ENCODE assay signal across 22 cellular contexts in the genomic region with DNA sequence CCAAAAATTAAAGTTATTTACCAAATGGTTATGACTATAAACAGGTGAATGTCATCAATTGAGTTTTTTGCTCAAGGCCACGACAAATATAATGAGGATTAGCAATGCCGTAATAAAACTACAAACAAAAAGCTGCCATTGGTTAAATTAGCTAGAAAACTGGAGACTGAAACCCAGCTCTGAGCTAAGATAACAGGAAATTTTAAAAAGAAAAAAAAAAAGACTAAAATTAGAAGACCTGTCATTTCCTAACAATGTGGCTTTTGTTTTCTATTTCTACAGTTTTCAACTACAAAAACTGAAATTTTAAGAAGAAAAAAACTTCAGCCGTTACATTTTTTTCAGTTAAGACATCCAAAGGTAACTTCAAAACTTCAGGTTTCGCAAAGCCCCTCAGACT. TPM values are rescaled to one million over a fixed set of nuclear protein-coding genes. Genes with fewer than 3 reads are reported as not detected.
DNase-seq lines count a peak whose midpoint lies in the region; ATAC-seq, FAIRE-seq and TF ChIP-seq lines count a peak whose summit lies in the region.
"Had no signal": no experiment of that assay in that cellular context is flagged by ENCODE, and none has a peak within 500 bp of the region (broad histone marks: within the 10 kb centered on the region; RNA-seq: fewer than 3 reads in every experiment).

No MANE protein-coding gene starts in this region.

- no peaks in the 10 kb centered on the region for H3K9me2 ChIP-seq in PC-3 (replicated peaks; ENCODE audit: low read length)

- FAIRE-seq in A549 (lab: Jason Lieb, UNC): peak; percentile 54
- FAIRE-seq: endothelial cell of umbilical vein had no signal

- POLR2A ChIA-PET in A549 (lab: Yijun Ruan, JAX) (interaction anchor here (0.6 to 3.3 kb wide), 2 partner anchors 10 to 260 kb away, joined by 3 to 24 read pairs; a partner anchor contains a TSS), PC-3 (lab: Charles Lee; ENCODE audit: unreplicated experiment) (interaction anchor here (0.7 kb wide), 1 partner anchor 29 kb away, joined by 4 read pairs; no protein-coding TSS in a partner anchor)
- POLR2A ChIA-PET in CD8-positive, alpha-beta T cell (lab: Charles Lee): interaction anchor here (0.6 to 3.6 kb wide), 7 partner anchors 9 to 308 kb away, joined by 3 to 30 read pairs (median 4); a partner anchor contains a TSS

- H3K36me3 Mint-ChIP-seq in CD8-positive, alpha-beta T cell: no peaks in the 10 kb centered on the region
- H3K36me3 Mint-ChIP-seq in activated naive CD8-positive, alpha-beta T cell treated with anti-CD3 and anti-CD28 coated beads, Interleukin-2, amount 50 U/mL, for 24 hours (ENCODE audit: low read depth): no peaks in the 10 kb centered on the region
- H3K36me3 Mint-ChIP-seq: type B pancreatic cell had no signal

- H3K4me1 ChIP-seq in A549: no peaks in the 10 kb centered on the region
- peaks cover 67% of the 10 kb centered on the region for H3K4me1 ChIP-seq in CD8-positive, alpha-beta T cell (ENCODE audit: insufficient read depth, low read length)
- H3K4me1 ChIP-seq in PC-3 (ENCODE audit: insufficient read depth, low read length): no peaks in the 10 kb centered on the region
- H3K4me1 ChIP-seq: BE2C, sigmoid colon had no signal

- no peaks in the 10 kb centered on the region for H3K9me3 ChIP-seq in A549
- H3K9me3 ChIP-seq in CD8-positive, alpha-beta T cell (ENCODE audit: low read length): no peaks in the 10 kb centered on the region
- H3K9me3 ChIP-seq in PC-3 (ENCODE audit: low read length): no peaks in the 10 kb centered on the region
- H3K9me3 ChIP-seq: BE2C, sigmoid colon had no signal

- H3K27ac ChIP-seq in A549 (no peak overlapping the region), PC-3 (ENCODE audit: low read length) (no peak overlapping the region)
- peak overlapping the region; percentile 52 for H3K27ac ChIP-seq in CD8-positive, alpha-beta T cell (ENCODE audit: low read depth, low read length)
- H3K27ac ChIP-seq: sigmoid colon had no signal

- ATAC-seq in A549 (no peak), HG03565 (IDR thresholded peaks at IDR 0.05; ENCODE audit: unreplicated experiment) (peak; percentile 32), GM21423 (IDR thresholded peaks at IDR 0.05; ENCODE audit: unreplicated experiment) (no peak), PC-3 (no peak)
- no peak for ATAC-seq in CD8-positive, alpha-beta T cell
- no peak for ATAC-seq in activated naive CD8-positive, alpha-beta T cell treated with anti-CD3 and anti-CD28 coated beads, Interleukin-2, amount 50 U/mL, for 24 hours

- DNase-seq in A549 (ENCODE audit: low read depth in 1 of 2, low spot score in 1 of 2): no peak
- no peak for DNase-seq in CD8-positive, alpha-beta T cell
- DNase-seq in activated naive CD8-positive, alpha-beta T cell treated with anti-CD3 and anti-CD28 coated beads, Interleukin-2, amount 50 U/mL, for 24 hours: no peak
- no peak for DNase-seq in NCI-H2171 treated with DMSO at 0.1 percent for 48 hours (lab: John Stamatoyannopoulos, UW)
- no peak for DNase-seq in PC-3
- no peak for DNase-seq in stimulated activated CD8-positive, alpha-beta memory T cell treated with anti-CD3 and anti-CD28 coated beads, Interleukin-4, amount 100 ng/mL, for 48 hours
- DNase-seq: amniotic stem cell; BE2C; DND-41; HCEC 1CT; KG1; mammary epithelial cell; NCI-H1417 treated with DMSO at 0.1 percent for 48 hours; NCI-H2227 treated with DMSO at 0.1 percent for 48 hours; SHP77 treated with DMSO at 0.1 percent for 48 hours; sigmoid colon; stimulated activated CD4-positive, alpha-beta T cell treated with anti-CD3 and anti-CD28 coated beads, Interleukin-4, amount 100 ng/mL, for 1 hour had no signal

- intact Hi-C loops in CD8-positive, alpha-beta T cell (cut with DNase I, micrococcal nuclease): loop anchor here in 1 of 2 experiments (1.0 kb wide), 1 partner anchor 10 kb away; no protein-coding TSS in a partner anchor
- intact Hi-C loops in PC-3 (cut with micrococcal nuclease): no loop called here

- H3F3A ChIP-seq in PC-3 (ENCODE audit: low read length, unreplicated experiment): no peaks in the 10 kb centered on the region

- TF ChIP-seq CTCF in A549 (IDR thresholded peaks at IDR 0.05): no peak
- no peak for TF ChIP-seq CTCF in CD8-positive, alpha-beta T cell (IDR thresholded peaks at IDR 0.05)
- TF ChIP-seq CTCF in PC-3 (conservative IDR thresholded peaks at IDR 0.05; ENCODE audit: low read depth, low read length): no peak

- no peaks in the 10 kb centered on the region for H3K27me3 ChIP-seq in CD8-positive, alpha-beta T cell (ENCODE audit: insufficient read depth, low read length)
- H3K27me3 ChIP-seq in PC-3 (ENCODE audit: low read length): no peaks in the 10 kb centered on the region
- H3K27me3 ChIP-seq: sigmoid colon had no signal

- 82% methylated on average over 4 of the region's 4 CpGs for WGBS in A549 (ENCODE audit: missing lambda C conversion rate)

- no peaks in the 10 kb centered on the region for H3K36me3 ChIP-seq in CD8-positive, alpha-beta T cell (ENCODE audit: insufficient read depth, low read length)
- 0 out of 2 replicates have a peak, but pooled peaks cover 2% of the 10 kb centered on the region for H3K36me3 ChIP-seq in PC-3 (ENCODE audit: low read depth, low read length)
- H3K36me3 ChIP-seq: BE2C had no signal

- CTCF ChIA-PET in A549 (lab: Yijun Ruan, JAX) (interaction anchor here (1.2 to 4.2 kb wide), 6 partner anchors 9 to 39 kb away, joined by 3 to 28 read pairs (median 10); a partner anchor contains a TSS), PC-3 (lab: Charles Lee) (no interaction called here)
- CTCF ChIA-PET in CD8-positive, alpha-beta T cell (lab: Charles Lee): interaction anchor here (0.6 to 3.8 kb wide), 8 partner anchors 9 to 86 kb away, joined by 3 to 21 read pairs (median 8); a partner anchor contains a TSS

- no peaks in the 10 kb centered on the region for H3K27me3 Mint-ChIP-seq in CD8-positive, alpha-beta T cell (ENCODE audit: low read depth)
- no peaks in the 10 kb centered on the region for H3K27me3 Mint-ChIP-seq in activated naive CD8-positive, alpha-beta T cell treated with anti-CD3 and anti-CD28 coated beads, Interleukin-2, amount 50 U/mL, for 24 hours
- H3K27me3 Mint-ChIP-seq: type B pancreatic cell had no signal

- H2AFZ ChIP-seq in PC-3 (ENCODE audit: low read length): no peak overlapping the region

- peaks cover 8% of the 10 kb centered on the region for H3K79me2 ChIP-seq in PC-3 (ENCODE audit: low read length)

- no peaks in the 10 kb centered on the region for H4K20me1 ChIP-seq in PC-3 (ENCODE audit: low read length)

- BruUV-seq in PC-3 (replicated peaks; lab: Mats Ljungman, UMichigan): no TSS peak

- TF ChIP-seq POLR2A in A549 (IDR thresholded peaks at IDR 0.05; ENCODE audit: low read length): no peak

- TF ChIP-seq RAD21 in A549 (conservative IDR thresholded peaks at IDR 0.05 in 1 of 2, IDR thresholded peaks at IDR 0.05 in 1 of 2): no peak

- no peaks in the 10 kb centered on the region for H3K9me3 Mint-ChIP-seq in CD8-positive, alpha-beta T cell
- H3K9me3 Mint-ChIP-seq in activated naive CD8-positive, alpha-beta T cell treated with anti-CD3 and anti-CD28 coated beads, Interleukin-2, amount 50 U/mL, for 24 hours: no peaks in the 10 kb centered on the region
- H3K9me3 Mint-ChIP-seq: type B pancreatic cell had no signal

- H3K4me2 ChIP-seq in A549 (no peak overlapping the region), PC-3 (ENCODE audit: low read length) (no peak overlapping the region)

- H3K4me1 Mint-ChIP-seq in CD8-positive, alpha-beta T cell (ENCODE audit: low read depth): peaks cover 75% of the 10 kb centered on the region
- peaks cover 84% of the 10 kb centered on the region for H3K4me1 Mint-ChIP-seq in activated naive CD8-positive, alpha-beta T cell treated with anti-CD3 and anti-CD28 coated beads, Interleukin-2, amount 50 U/mL, for 24 hours

- TF ChIP-seq EP300 in A549 (IDR thresholded peaks at IDR 0.05): no peak

- peak overlapping the region; percentile 90 for H3K27ac Mint-ChIP-seq in CD8-positive, alpha-beta T cell
- H3K27ac Mint-ChIP-seq in activated naive CD8-positive, alpha-beta T cell treated with anti-CD3 and anti-CD28 coated beads, Interleukin-2, amount 50 U/mL, for 24 hours: peak overlapping the region; percentile 77
- H3K27ac Mint-ChIP-seq: type B pancreatic cell had no signal

- H3K4me3 ChIP-seq in A549 (no peak overlapping the region), PC-3 (ENCODE audit: low read length) (no peak overlapping the region)
- H3K4me3 ChIP-seq in CD8-positive, alpha-beta T cell (ENCODE audit: low read depth, low read length): no peak overlapping the region
- H3K4me3 ChIP-seq: sigmoid colon had no signal

- no peak overlapping the region for H3K9ac ChIP-seq in PC-3 (ENCODE audit: low read length)

- peak overlapping the region; percentile 64 for H3K4me3 Mint-ChIP-seq in CD8-positive, alpha-beta T cell
- H3K4me3 Mint-ChIP-seq in activated naive CD8-positive, alpha-beta T cell treated with anti-CD3 and anti-CD28 coated beads, Interleukin-2, amount 50 U/mL, for 24 hours: peak overlapping the region; percentile 55
- H3K4me3 Mint-ChIP-seq: type B pancreatic cell had no signal

RNA-seq across cellular contexts. Expression of a gene that starts 9.7 kb away (rescaled TPM):
- polyA plus RNA-seq in A549 (2011; rRNA removed) (21.3 and 21.8 TPM in 2 replicates), A549 (2017; fragmentation: RNase III; extraction: RNeasy Plus Mini Kit Qiagen cat#74134 plus additional on column Dnase treatment) (5.4 to 7.1 TPM (median 6.0 TPM) in 3 replicates)
- 3.6 TPM in 2 replicates for polyA plus RNA-seq in A549 (2012; cell fraction: cytosol; rRNA removed)
- 7.8 and 13.3 TPM in 2 replicates for polyA plus RNA-seq in A549 (2012; cell fraction: nucleus; rRNA removed)
- polyA minus RNA-seq in A549 (2011; rRNA and poly(A)+ RNA removed): 36.5 and 37.9 TPM in 2 replicates
- 10 to 100 TPM; 55.7 to 60.8 TPM for total RNA-seq in CD8-positive, alpha-beta T cell
- 22.9 TPM in 2 replicates for total RNA-seq in PC-3 (2014; rRNA removed)

RNA-seq across cellular contexts. Expression of a gene that starts 15.0 kb away (rescaled TPM):
- polyA plus RNA-seq in A549 (2011; rRNA removed) (451 and 688 TPM in 2 replicates), A549 (2017; fragmentation: RNase III; extraction: RNeasy Plus Mini Kit Qiagen cat#74134 plus additional on column Dnase treatment) (463 to 502 TPM (median 470 TPM) in 3 replicates)
- polyA plus RNA-seq in A549 (2012; cell fraction: cytosol; rRNA removed): 808 and 847 TPM in 2 replicates
- polyA plus RNA-seq in A549 (2012; cell fraction: nucleus; rRNA removed): 415 and 774 TPM in 2 replicates
- 201 and 279 TPM in 2 replicates for polyA minus RNA-seq in A549 (2011; rRNA and poly(A)+ RNA removed)
- 10 to 100 TPM; 36.6 to 40.1 TPM for total RNA-seq in CD8-positive, alpha-beta T cell
- total RNA-seq in PC-3 (2014; rRNA removed): 291 and 323 TPM in 2 replicates

RNA-seq across cellular contexts. Expression of a gene that starts 15.2 kb away (rescaled TPM):
- polyA plus RNA-seq in A549 (2011; rRNA removed) (not detected in 2 replicates), A549 (2017; fragmentation: RNase III; extraction: RNeasy Plus Mini Kit Qiagen cat#74134 plus additional on column Dnase treatment) (not detected in 3 replicates)
- polyA plus RNA-seq in A549 (2012; cell fraction: cytosol; rRNA removed): not detected in 2 replicates
- not detected in 2 replicates for polyA plus RNA-seq in A549 (2012; cell fraction: nucleus; rRNA removed)
- polyA minus RNA-seq in A549 (2011; rRNA and poly(A)+ RNA removed): not detected in 2 replicates
- not detected for total RNA-seq in CD8-positive, alpha-beta T cell
- total RNA-seq in PC-3 (2014; rRNA removed): 0.04 TPM in 1 of 2 replicates, not detected in the other
- total RNA-seq: chondrocyte, endothelial cell of umbilical vein, mammary epithelial cell, sigmoid colon had no signal
- polyA plus RNA-seq: endothelial cell of umbilical vein, mammary epithelial cell had no signal

RNA-seq across cellular contexts. Expression of a gene that starts 39.1 kb away (rescaled TPM):
- polyA plus RNA-seq in A549 (2011; rRNA removed) (42.9 and 50.7 TPM in 2 replicates), A549 (2017; fragmentation: RNase III; extraction: RNeasy Plus Mini Kit Qiagen cat#74134 plus additional on column Dnase treatment) (45.9 to 56.1 TPM (median 50.1 TPM) in 3 replicates)
- 106 and 113 TPM in 2 replicates for polyA plus RNA-seq in A549 (2012; cell fraction: cytosol; rRNA removed)
- polyA plus RNA-seq in A549 (2012; cell fraction: nucleus; rRNA removed): 228 and 241 TPM in 2 replicates
- 22.3 and 32.2 TPM in 2 replicates for polyA minus RNA-seq in A549 (2011; rRNA and poly(A)+ RNA removed)
- total RNA-seq in CD8-positive, alpha-beta T cell: 10 to 100 TPM; 30.9 to 36.3 TPM
- total RNA-seq in PC-3 (2014; rRNA removed): 37.0 and 38.2 TPM in 2 replicates
